25 cellular contexts compared by ENCODE assay signal in genomic region chr4:87944967-87945366, GRCh38. TPM values are rescaled to one million over a fixed set of nuclear protein-coding genes. Genes with fewer than 3 reads are reported as not detected.
DNase-seq lines count a peak whose midpoint lies in the region; ATAC-seq, FAIRE-seq and TF ChIP-seq lines count a peak whose summit lies in the region.
"Had no signal": no experiment of that assay in that cellular context is flagged by ENCODE, and none has a peak within 500 bp of the region (broad histone marks: within the 10 kb centered on the region; RNA-seq: fewer than 3 reads in every experiment).

No MANE protein-coding gene starts in this region.

- H3K4me2 ChIP-seq in K562 (ENCODE audit: insufficient read depth, low read length): no peak overlapping the region; the same call in 1 of the 2 replicates
- H3K4me2 ChIP-seq: BLaER1 had no signal

- H3K27ac ChIP-seq in K562 (ENCODE audit: extremely low read depth, low read depth, low read length): no peak overlapping the region
- H3K27ac ChIP-seq: BLaER1 had no signal

- TF ChIP-seq EP300 in K562 (IDR thresholded peaks at IDR 0.05; ENCODE audit: low read length): no peak

- WGBS in K562 (ENCODE audit: insufficient coverage, low coverage, missing lambda C conversion rate): under 1% methylated on average over 8 of the region's 8 CpGs

- no peaks in the 10 kb centered on the region for H3K9me1 ChIP-seq in K562 (ENCODE audit: control insufficient read depth, insufficient read depth, low read length)

- peaks cover 7% of the 10 kb centered on the region; the same call in 1 of the 2 replicates for H3K27me3 Mint-ChIP-seq in WTC11 (ENCODE audit: low read depth)
- peaks cover 9% of the 10 kb centered on the region for H3K27me3 Mint-ChIP-seq in activated T-helper 1 cell treated with anti-CD3 and anti-CD28 coated beads, Interleukin-12 subunit alpha, Interleukin-12 subunit beta, Interleukin-2, Interleukin-4 antibody, amounts not matched to agents 30 ng/mL and 10 ng/mL and 1 ng/mL, durations not matched to agents 14 hours and 24 hours and 36 hours (ENCODE audit: insufficient read depth)

- H3K4me3 Mint-ChIP-seq in WTC11: no peak overlapping the region
- H3K4me3 Mint-ChIP-seq in activated T-helper 1 cell treated with anti-CD3 and anti-CD28 coated beads, Interleukin-12 subunit alpha, Interleukin-12 subunit beta, Interleukin-2, Interleukin-4 antibody, amounts not matched to agents 30 ng/mL and 10 ng/mL and 1 ng/mL, durations not matched to agents 14 hours and 24 hours and 36 hours: no peak overlapping the region
- H3K4me3 Mint-ChIP-seq: CD14-positive monocyte; CD4-positive, alpha-beta memory T cell; CD4-positive, CD25-positive, alpha-beta regulatory T cell; CD8-positive, alpha-beta memory T cell had no signal

- no peak for TF ChIP-seq RAD21 in K562 (CRISPR knock-in tag; conservative IDR thresholded peaks at IDR 0.05 in 1 of 2, IDR thresholded peaks at IDR 0.05 in 1 of 2)

- CTCF ChIA-PET in WTC11 (lab: Charles Lee) (no interaction called here), K562 (lab: Yijun Ruan, JAX; ENCODE audit: low intra/inter-chr PET ratio) (no interaction called here)

- peaks cover 17% of the 10 kb centered on the region for H3K36me3 Mint-ChIP-seq in WTC11
- no peaks in the 10 kb centered on the region for H3K36me3 Mint-ChIP-seq in activated T-helper 1 cell treated with anti-CD3 and anti-CD28 coated beads, Interleukin-12 subunit alpha, Interleukin-12 subunit beta, Interleukin-2, Interleukin-4 antibody, amounts not matched to agents 30 ng/mL and 10 ng/mL and 1 ng/mL, durations not matched to agents 14 hours and 24 hours and 36 hours (ENCODE audit: low read depth)
- H3K36me3 Mint-ChIP-seq: CD14-positive monocyte; CD4-positive, alpha-beta memory T cell; CD4-positive, CD25-positive, alpha-beta regulatory T cell; CD8-positive, alpha-beta memory T cell had no signal

- POLR2A ChIA-PET in WTC11 (lab: Charles Lee): no interaction called here
- POLR2A ChIA-PET in K562 (lab: Yijun Ruan, JAX): no interaction called here

- H3K79me2 ChIP-seq in K562 (ENCODE audit: control insufficient read depth, insufficient read depth, low read length): no peaks in the 10 kb centered on the region

- no peak for ATAC-seq in WTC11
- no peak for ATAC-seq in K562

- H3K27me3 ChIP-seq in K562 (ENCODE audit: control insufficient read depth in 2 of 2, insufficient read depth in 2 of 2, low read length in 2 of 2): peaks cover 3 to 5% of the 10 kb centered on the region in 2 experiments; a peak in 3 of 5 replicates
- H3K27me3 ChIP-seq: BLaER1 had no signal

- FAIRE-seq in K562 (lab: Jason Lieb, UNC): no peak
- FAIRE-seq: A204.1, GM12892, GM18507 had no signal

- no peaks in the 10 kb centered on the region for H3K4me1 ChIP-seq in K562 (replicated peaks in 1 of 2; ENCODE audit: control insufficient read depth in 2 of 2, insufficient read depth in 2 of 2, low read length in 2 of 2)
- H3K4me1 ChIP-seq: BE2C, BLaER1 had no signal

- H4K20me1 ChIP-seq in K562 (replicated peaks; ENCODE audit: control insufficient read depth, insufficient read depth, low read length): no peaks in the 10 kb centered on the region
- H4K20me1 ChIP-seq: BLaER1 had no signal

- H3K9me3 ChIP-seq in K562 (replicated peaks; ENCODE audit: control insufficient read depth, insufficient read depth, low read depth, low read length): no peaks in the 10 kb centered on the region
- H3K9me3 ChIP-seq: BE2C, BLaER1 had no signal

- H3K4me3 ChIP-seq in K562: no peak overlapping the region
- H3K4me3 ChIP-seq: BLaER1 had no signal

- peaks cover 13% of the 10 kb centered on the region for H3K9me3 Mint-ChIP-seq in WTC11
- H3K9me3 Mint-ChIP-seq in activated T-helper 1 cell treated with anti-CD3 and anti-CD28 coated beads, Interleukin-12 subunit alpha, Interleukin-12 subunit beta, Interleukin-2, Interleukin-4 antibody, amounts not matched to agents 30 ng/mL and 10 ng/mL and 1 ng/mL, durations not matched to agents 14 hours and 24 hours and 36 hours: no peaks in the 10 kb centered on the region
- H3K9me3 Mint-ChIP-seq: CD14-positive monocyte had no signal

- TF ChIP-seq CTCF in WTC11 (IDR thresholded peaks at IDR 0.05) (no peak), K562 (IDR thresholded peaks at IDR 0.05 in 2 of 3, conservative IDR thresholded peaks at IDR 0.05 in 1 of 3; ENCODE audit: insufficient read depth in 2 of 3, low read depth in 1 of 3, low read length in 3 of 3) (no peak)

- H3K27ac Mint-ChIP-seq in WTC11: no peak overlapping the region
- no peak overlapping the region for H3K27ac Mint-ChIP-seq in activated T-helper 1 cell treated with anti-CD3 and anti-CD28 coated beads, Interleukin-12 subunit alpha, Interleukin-12 subunit beta, Interleukin-2, Interleukin-4 antibody, amounts not matched to agents 30 ng/mL and 10 ng/mL and 1 ng/mL, durations not matched to agents 14 hours and 24 hours and 36 hours
- H3K27ac Mint-ChIP-seq: CD4-positive, CD25-positive, alpha-beta regulatory T cell had no signal

- no peaks in the 10 kb centered on the region for H3K36me3 ChIP-seq in K562 (ENCODE audit: control insufficient read depth, insufficient read depth, low read length)
- H3K36me3 ChIP-seq: BE2C, BLaER1 had no signal

- in situ Hi-C loops in K562 (cut with MboI): no loop called here

- no peak overlapping the region for H3K9ac ChIP-seq in K562 (ENCODE audit: insufficient read depth in 1 of 2, low read depth in 2 of 2, low read length in 2 of 2)
- H3K9ac ChIP-seq: BLaER1 had no signal

- no TSS peak for BruUV-seq in K562 (replicated peaks; lab: Mats Ljungman, UMichigan)

- intact Hi-C loops in K562 (cut with micrococcal nuclease): no loop called here
- intact Hi-C loops in activated T-helper 1 cell treated with anti-CD3 and anti-CD28 coated beads, Interleukin-12 subunit alpha, Interleukin-12 subunit beta, Interleukin-2, Interleukin-4 antibody, amounts not matched to agents 30 ng/mL and 10 ng/mL and 1 ng/mL, durations not matched to agents 14 hours and 24 hours and 36 hours (cut with micrococcal nuclease): no loop called here

- TF ChIP-seq POLR2A in K562 (conservative IDR thresholded peaks at IDR 0.05): no peak

- no peak overlapping the region for H2AFZ ChIP-seq in K562 (ENCODE audit: low read depth, low read length)

- DNase-seq in WTC11 (ENCODE audit: low spot score) (no peak), K562 (ENCODE audit: extremely low read depth in 1 of 4, low spot score in 3 of 4) (no peak), NCI-H146 (lab: John Stamatoyannopoulos, UW) (no peak), kidney glomerular epithelial cell (lab: John Stamatoyannopoulos, UW) (no peak)
- no peak for DNase-seq in activated T-helper 1 cell treated with anti-CD3 and anti-CD28 coated beads, Interleukin-12 subunit alpha, Interleukin-12 subunit beta, Interleukin-2, Interleukin-4 antibody, amounts not matched to agents 30 ng/mL and 10 ng/mL and 1 ng/mL, durations not matched to agents 14 hours and 24 hours and 36 hours (ENCODE audit: low spot score)
- DNase-seq: 8988T; ACHN; BE2C; C1 segment of cervical spinal cord; CD4-positive, alpha-beta memory T cell; CD4-positive, CD25-positive, alpha-beta regulatory T cell; CD8-positive, alpha-beta memory T cell; COR-L47; DMS 273 treated with DMSO at 0.1 percent for 48 hours; DMS153; DMS53; DMS79; DND-41; EL; GDM1 had no signal

- H3K4me1 Mint-ChIP-seq in WTC11: peaks cover 28% of the 10 kb centered on the region
- H3K4me1 Mint-ChIP-seq in activated T-helper 1 cell treated with anti-CD3 and anti-CD28 coated beads, Interleukin-12 subunit alpha, Interleukin-12 subunit beta, Interleukin-2, Interleukin-4 antibody, amounts not matched to agents 30 ng/mL and 10 ng/mL and 1 ng/mL, durations not matched to agents 14 hours and 24 hours and 36 hours (ENCODE audit: low read depth): no peaks in the 10 kb centered on the region
- H3K4me1 Mint-ChIP-seq: CD4-positive, alpha-beta memory T cell; CD4-positive, CD25-positive, alpha-beta regulatory T cell; CD8-positive, alpha-beta memory T cell had no signal

TF ChIP-seq in WTC11, 78 proteins besides CTCF, POLR2A, EP300 and RAD21 (continues in another document):
- TF ChIP-seq SOX15 (CRISPR knock-in tag; IDR thresholded peaks at IDR 0.05): no peak
- TF ChIP-seq JUN (CRISPR knock-in tag; IDR thresholded peaks at IDR 0.05): no peak

TF ChIP-seq in K562, 482 proteins besides CTCF, POLR2A, EP300 and RAD21 (continues in another document):
- TF ChIP-seq USF1 (CRISPR knock-in tag; IDR thresholded peaks at IDR 0.05): peak; percentile 46; the same call in 1 of the 2 replicates

RNA-seq across cellular contexts. Expression of gene SPP1, which starts 30.5 kb away (rescaled TPM):
- total RNA-seq in WTC11 (2021): 24.5 to 56.6 TPM (median 31.8 TPM) in 3 replicates
- total RNA-seq in K562 (2011; cell fraction: chromatin; rRNA removed; ENCODE audit: low replicate concordance): not detected in 2 replicates
- not detected in 2 replicates for total RNA-seq in K562 (2011; cell fraction: nucleolus; rRNA removed)
- total RNA-seq in K562 (2011; cell fraction: nucleoplasm; rRNA removed): not detected in 2 replicates
- not detected in 2 replicates for total RNA-seq in K562 (2014; rRNA removed)
- total RNA-seq in K562 (2014; rRNA removed; fragmentation: Illumina TruSeq; extraction: Trizol): not detected in 2 replicates
- total RNA-seq in K562 (2015; rRNA removed; fragmentation: Illumina TruSeq; extraction: Trizol): not detected in 2 replicates
- total RNA-seq in K562 (2021): 0.64 and 0.81 TPM in 2 replicates
- not detected in 2 replicates for polyA plus RNA-seq in K562 (2011; rRNA removed)
- polyA plus RNA-seq in K562 (2011; cell fraction: cytosol; rRNA removed): 0.16 TPM in 1 of 2 replicates, not detected in the other
- polyA plus RNA-seq in K562 (2011; cell fraction: nucleus; rRNA removed): not detected in 2 replicates
- 0.11 TPM in 1 of 2 replicates, not detected in the other for polyA plus RNA-seq in K562 (2012)
- not detected in 2 replicates for polyA plus RNA-seq in K562 (2014; fragmentation: Illumina TruSeq; extraction: Trizol)
- under 1 TPM in 1 of 2 experiments, not detected in 1; 0.10 TPM for polyA plus RNA-seq in K562 (2014; fragmentation: Nextera tagmentation; extraction: Ambion mirVana)
- not detected in 2 replicates for polyA plus RNA-seq in K562 (2014; rRNA removed)
- not detected in 2 replicates for polyA minus RNA-seq in K562 (2011; rRNA and poly(A)+ RNA removed)
- 1.1 TPM in 1 of 2 replicates, not detected in the other for polyA minus RNA-seq in K562 (2011; cell fraction: cytosol; rRNA and poly(A)+ RNA removed)
- polyA minus RNA-seq in K562 (2011; cell fraction: nucleus; rRNA and poly(A)+ RNA removed): not detected in 2 replicates
- total RNA-seq in activated T-helper 1 cell treated with anti-CD3 and anti-CD28 coated beads, Interleukin-12 subunit alpha, Interleukin-12 subunit beta, Interleukin-2, Interleukin-4 antibody, amounts not matched to agents 30 ng/mL and 10 ng/mL and 1 ng/mL, durations not matched to agents 14 hours and 24 hours and 36 hours: 0.24 and 1.0 TPM in 2 replicates
- total RNA-seq: CD4-positive, CD25-positive, alpha-beta regulatory T cell had no signal
- polyA plus RNA-seq: CD14-positive monocyte; CD4-positive, alpha-beta memory T cell; CD8-positive, alpha-beta memory T cell had no signal

Comparison
In these comparisons a context has a peak if more than half of its experiments do, and no peak if none do; other contexts are left out.
1. RNA of gene SPP1, which starts 30.5 kb away (total RNA-seq): 24.5 to 56.6 TPM in WTC11; 0.24 to 1.0 TPM in activated T-helper 1 cell treated with anti-CD3 and anti-CD28 coated beads, Interleukin-12 subunit alpha, Interleukin-12 subunit beta, Interleukin-2, Interleukin-4 antibody, amounts not matched to agents 30 ng/mL and 10 ng/mL and 1 ng/mL, durations not matched to agents 14 hours and 24 hours and 36 hours and 0.64 to 0.81 TPM in K562; every median in the first group is over 10 times any median in the second.
2. Of the 49 proteins assayed by ChIP-seq in both K562 and WTC11: peak only in K562: USF1; only in WTC11: none; in both: USF2; in neither: 47.